Comparison of ENCODE assay signal across 8 cellular contexts in genomic region chr6:149484733-149485700, GRCh38. TPM values are rescaled to one million over a fixed set of nuclear protein-coding genes. Genes with fewer than 3 reads are reported as not detected.
DNase-seq lines count a peak whose midpoint lies in the region; ATAC-seq, FAIRE-seq and TF ChIP-seq lines count a peak whose summit lies in the region.

ZC3H12D (minus strand) TSS chr6:149485014; CDS start chr6:149474543, 10,471 bp downstream.

- H3K4me2 ChIP-seq in HepG2 (ENCODE audit: low read depth, low read length) = peak within 1 kb of the TSS; percentile 98

- H3K27me3 ChIP-seq in HepG2 (ENCODE audit: control insufficient read depth in 1 of 2, insufficient read depth in 2 of 2, low read length in 2 of 2) (no peaks in the 10 kb centered on the region), uterus (no peaks in the 10 kb centered on the region), prostate gland (replicated peaks; ENCODE audit: insufficient read depth) (no peaks in the 10 kb centered on the region)

- H2AFZ ChIP-seq in HepG2 (ENCODE audit: low read length) = peak within 1 kb of the TSS; percentile 92

- H4K20me1 ChIP-seq in HepG2 (ENCODE audit: insufficient read depth, low read length) = no peaks in the 10 kb centered on the region

- peak within 1 kb of the TSS; percentile 46 to 72 (median 48) for H3K4me3 ChIP-seq in HepG2 (replicated peaks in 1 of 3; ENCODE audit: insufficient read depth in 1 of 3, low read depth in 2 of 3, low read length in 3 of 3)
- no peak within 1 kb of the TSS for H3K4me3 ChIP-seq in uterus
- H3K4me3 ChIP-seq in prostate gland = no peak within 1 kb of the TSS

- H3K4me3 Mint-ChIP-seq in activated naive CD4-positive, alpha-beta T cell treated with anti-CD3 and anti-CD28 coated beads, Interleukin-2, amount 50 U/mL, for 24 hours = peak within 1 kb of the TSS; percentile 94

- peak within 1 kb of the TSS; percentile 99 for H3K27ac Mint-ChIP-seq in activated naive CD4-positive, alpha-beta T cell treated with anti-CD3 and anti-CD28 coated beads, Interleukin-2, amount 50 U/mL, for 24 hours

- peak; percentile 63 for TF ChIP-seq RAD21 in HepG2 (CRISPR knock-in tag; IDR thresholded peaks at IDR 0.05)

- WGBS in HepG2 (ENCODE audit: low lambda C conversion rate) = 3% methylated on average over 20 of the region's 22 CpGs
- 72% methylated on average over 22 of the region's 22 CpGs for WGBS in prostate gland

- TF ChIP-seq POLR2A in HepG2 (IDR thresholded peaks at IDR 0.05; ENCODE audit: insufficient read depth in 1 of 2, low read depth in 2 of 2, low read length in 2 of 2) (peak; percentile 74 to 80), uterus (IDR thresholded peaks at IDR 0.05) (no peak), prostate gland (IDR thresholded peaks at IDR 0.05) (no peak)

- BruUV-seq in HepG2 (replicated peaks; lab: Mats Ljungman, UMichigan) = no TSS peak

- peaks cover 46% of the 10 kb centered on the region for H3K4me1 ChIP-seq in HepG2 (ENCODE audit: insufficient read depth, low read length)
- no peaks in the 10 kb centered on the region for H3K4me1 ChIP-seq in uterus
- H3K4me1 ChIP-seq in prostate gland (replicated peaks) = no peaks in the 10 kb centered on the region

- H3K4me1 Mint-ChIP-seq in activated naive CD4-positive, alpha-beta T cell treated with anti-CD3 and anti-CD28 coated beads, Interleukin-2, amount 50 U/mL, for 24 hours = peaks cover 66% of the 10 kb centered on the region

- peak; percentile 95 for FAIRE-seq in HepG2 (lab: Jason Lieb, UNC)

- peak within 1 kb of the TSS; percentile 82 for H3K27ac ChIP-seq in HepG2 (ENCODE audit: extremely low read length, insufficient read depth, low read length)
- H3K27ac ChIP-seq in uterus = no peak within 1 kb of the TSS
- no peak within 1 kb of the TSS for H3K27ac ChIP-seq in prostate gland

- no peaks in the 10 kb centered on the region for H3K27me3 Mint-ChIP-seq in activated naive CD4-positive, alpha-beta T cell treated with anti-CD3 and anti-CD28 coated beads, Interleukin-2, amount 50 U/mL, for 24 hours

- TF ChIP-seq EP300 in HepG2 (IDR thresholded peaks at IDR 0.05; ENCODE audit: low read depth in 2 of 2, low read length in 2 of 2) (peak in 1 of 2 experiments; percentile 79; a peak in 2 of 4 replicates), HepG2 (CRISPR knock-in tag; IDR thresholded peaks at IDR 0.05; ENCODE audit: borderline replicate concordance) (peak; percentile 68)

- peaks cover 3% of the 10 kb centered on the region for H3K36me3 Mint-ChIP-seq in activated naive CD4-positive, alpha-beta T cell treated with anti-CD3 and anti-CD28 coated beads, Interleukin-2, amount 50 U/mL, for 24 hours

- ATAC-seq in GM18868 (IDR thresholded peaks at IDR 0.05; ENCODE audit: unreplicated experiment) (peak; percentile 45), HG03060 (IDR thresholded peaks at IDR 0.05; ENCODE audit: low read depth, unreplicated experiment) (peak; percentile 28), HepG2 (peak; percentile 97)

- TF ChIP-seq CTCF in HepG2 (CRISPR knock-in tag; IDR thresholded peaks at IDR 0.05) (peak; percentile 77), uterus (IDR thresholded peaks at IDR 0.05) (no peak), prostate gland (IDR thresholded peaks at IDR 0.05) (no peak)

- H3K79me2 ChIP-seq in HepG2 (ENCODE audit: insufficient read depth, low read length) = no peaks in the 10 kb centered on the region

- intact Hi-C loops in HepG2 (cut with micrococcal nuclease; ENCODE audit: unreplicated experiment) (loop anchor here (1.0 kb wide), 1 partner anchor 32 kb away; no protein-coding TSS in a partner anchor), uterus (cut with DNase I; ENCODE audit: low total_unique reads) (no loop called here), prostate gland (cut with DNase I) (no loop called here)

- H3K9ac ChIP-seq in HepG2 (ENCODE audit: insufficient read depth, low read depth, low read length) = peak within 1 kb of the TSS; percentile 65

- POLR2A ChIA-PET in HepG2 (lab: Yijun Ruan, JAX) = interaction anchor here (0.6 to 2.8 kb wide), 13 partner anchors 9 to 61 kb away, joined by 3 to 14 read pairs (median 3); partner anchors contain the start of gene PPIL4

- H3K36me3 ChIP-seq in HepG2 (replicated peaks in 1 of 2; ENCODE audit: control insufficient read depth in 1 of 2, insufficient read depth in 2 of 2, low read length in 2 of 2) (no peaks in the 10 kb centered on the region), uterus (no peaks in the 10 kb centered on the region), prostate gland (no peaks in the 10 kb centered on the region)

- H3K9me3 Mint-ChIP-seq in activated naive CD4-positive, alpha-beta T cell treated with anti-CD3 and anti-CD28 coated beads, Interleukin-2, amount 50 U/mL, for 24 hours = no peaks in the 10 kb centered on the region

- in situ Hi-C loops in HepG2 (cut with HindIII; ENCODE audit: extremely low pct_ligation_motif_present, low pct_unique_long_range_greater_than_20kb) = no loop called here

- H3K9me3 ChIP-seq in HepG2 (ENCODE audit: low read length) (no peaks in the 10 kb centered on the region), uterus (no peaks in the 10 kb centered on the region), prostate gland (no peaks in the 10 kb centered on the region)

- peak; percentile 13 for DNase-seq in SIG-M5 (lab: John Stamatoyannopoulos, UW)
- peak; percentile 91 for DNase-seq in HepG2 (ENCODE audit: low spot score)
- DNase-seq in stimulated activated CD8-positive, alpha-beta memory T cell treated with anti-CD3 and anti-CD28 coated beads, Interleukin-7, amount 100 ng/mL, for 1 hour (ENCODE audit: low read depth in 2 of 2) = peak; percentile 52 to 54
- no peak for DNase-seq in uterus
- DNase-seq in prostate gland (ENCODE audit: low spot score) = no peak

- CTCF ChIA-PET in HepG2 (lab: Yijun Ruan, JAX; ENCODE audit: low intra/inter-chr PET ratio, low total read pairs) = interaction anchor here (1.8 kb wide), 1 partner anchor 33 kb away, joined by 8 read pairs; no protein-coding TSS in a partner anchor

TF ChIP-seq in HepG2, 621 proteins besides CTCF, POLR2A, EP300 and RAD21 (continues in another document):
- TF ChIP-seq KDM4B (CRISPR knock-in tag; IDR thresholded peaks at IDR 0.05) (peak; percentile 46), HINFP (CRISPR knock-in tag; IDR thresholded peaks at IDR 0.05; ENCODE audit: low read depth) (no peak; the same call in 1 of the 2 replicates)

RNA-seq across cellular contexts. Expression of gene ZC3H12D, which starts in this region (rescaled TPM):
- total RNA-seq in HepG2 (2016; rRNA removed; fragmentation: Illumina TruSeq; extraction: Trizol) = 2.1 and 2.7 TPM in 2 replicates
- 0.88 and 0.91 TPM in 2 replicates for total RNA-seq in HepG2 (2016; cell fraction: cytosol; rRNA removed; fragmentation: Illumina TruSeq; extraction: Trizol; ENCODE audit: low read depth)
- 1.2 and 1.9 TPM in 2 replicates for total RNA-seq in HepG2 (2016; cell fraction: insoluble cytoplasmic fraction; rRNA removed; fragmentation: Illumina TruSeq; extraction: Trizol)
- total RNA-seq in HepG2 (2016; cell fraction: membrane; rRNA removed; fragmentation: Illumina TruSeq; extraction: Trizol) = 1.1 and 1.2 TPM in 2 replicates
- total RNA-seq in HepG2 (2016; cell fraction: nucleus; rRNA removed; fragmentation: Illumina TruSeq; extraction: Trizol) = 2.5 and 3.1 TPM in 2 replicates
- polyA plus RNA-seq in HepG2 (2011; rRNA removed) = 1.2 and 1.7 TPM in 2 replicates
- polyA plus RNA-seq in HepG2 (2011; cell fraction: cytosol; rRNA removed) = 0.85 and 1.1 TPM in 2 replicates
- 2.7 and 3.3 TPM in 2 replicates for polyA plus RNA-seq in HepG2 (2011; cell fraction: nucleus; rRNA removed)
- 0.52 and 1.1 TPM in 2 replicates for polyA plus RNA-seq in HepG2 (2012)
- polyA plus RNA-seq in HepG2 (2016; cell fraction: cytosol; fragmentation: Illumina TruSeq; extraction: Trizol; ENCODE audit: low read depth) = 0.17 and 0.23 TPM in 2 replicates
- 0.86 and 1.6 TPM in 2 replicates for polyA plus RNA-seq in HepG2 (2016; cell fraction: insoluble cytoplasmic fraction; fragmentation: Illumina TruSeq; extraction: Trizol; ENCODE audit: low read depth)
- 0.51 and 0.76 TPM in 2 replicates for polyA plus RNA-seq in HepG2 (2016; cell fraction: membrane; fragmentation: Illumina TruSeq; extraction: Trizol; ENCODE audit: low read depth)
- 2.8 and 3.1 TPM in 2 replicates for polyA plus RNA-seq in HepG2 (2016; cell fraction: nucleus; fragmentation: Illumina TruSeq; extraction: Trizol; ENCODE audit: insufficient read depth, low read depth)
- polyA minus RNA-seq in HepG2 (2011; rRNA and poly(A)+ RNA removed; ENCODE audit: low replicate concordance) = 0.54 and 3.2 TPM in 2 replicates
- 0.53 and 1.2 TPM in 2 replicates for polyA minus RNA-seq in HepG2 (2011; cell fraction: cytosol; rRNA and poly(A)+ RNA removed)
- polyA minus RNA-seq in HepG2 (2011; cell fraction: nucleus; rRNA and poly(A)+ RNA removed) = 2.2 and 2.9 TPM in 2 replicates
- 1 to 10 TPM in 1 of 4 donors, under 1 TPM in 2, not detected in 1; 0.26 to 1.7 (median 0.40) TPM for total RNA-seq in uterus
- 1 to 10 TPM; 1.5 to 3.5 TPM for total RNA-seq in prostate gland

Comparison
In these comparisons a context has a peak if more than half of its experiments do, and no peak if none do; other contexts are left out.
1. ATAC-seq: peak in every context shown above with its lines; median percentile 97 in HepG2; 45 in GM18868; 28 in HG03060.
2. DNase-seq: peak in SIG-M5 (single experiment), HepG2 (single experiment) and stimulated activated CD8-positive, alpha-beta memory T cell treated with anti-CD3 and anti-CD28 coated beads, Interleukin-7, amount 100 ng/mL, for 1 hour (2 of 2); none in uterus (0 of 2) and prostate gland (single experiment).
3. H3K4me3 ChIP-seq: peak in HepG2 (3 of 3); none in uterus (0 of 2) and prostate gland (0 of 2).
4. POLR2A ChIP-seq: peak in HepG2 (2 of 2); none in uterus (0 of 2) and prostate gland (single experiment).